25 cellular contexts compared by ENCODE assay signal in genomic region chr12:109842021-109842420, GRCh38. TPM values are rescaled to one million over a fixed set of nuclear protein-coding genes. Genes with fewer than 3 reads are reported as not detected.
"Had no signal": no experiment of that assay in that cellular context is flagged by ENCODE, and none has a peak within 500 bp of the region (broad histone marks: within the 10 kb centered on the region; RNA-seq: fewer than 3 reads in every experiment).

No MANE protein-coding gene starts in this region.

- H3K9me3 Mint-ChIP-seq: activated CD4-positive, alpha-beta memory T cell treated with anti-CD3 and anti-CD28 coated beads for 36 hours; activated CD4-positive, alpha-beta T cell treated with anti-CD3 and anti-CD28 coated beads, Interleukin-2, amount 10 ng/mL, durations not matched to agents 7 days and 5 days; activated naive CD4-positive, alpha-beta T cell treated with anti-CD3 and anti-CD28 coated beads for 36 hours; activated naive CD8-positive, alpha-beta T cell treated with anti-CD3 and anti-CD28 coated beads for 36 hours; activated T-helper 17 cell treated with anti-CD3 and anti-CD28 coated beads, Interleukin-2, amount 50 U/mL, for 72 hours; T-helper 1 cell treated with Interleukin-12 subunit alpha and Interleukin-12 subunit beta and Interleukin-4 antibody, amounts not matched to agents 30 μg/mL and 1 μg/mL, for 36 hours had no signal

- H3K4me3 Mint-ChIP-seq: activated CD4-positive, alpha-beta memory T cell treated with anti-CD3 and anti-CD28 coated beads for 36 hours; activated CD4-positive, alpha-beta T cell treated with anti-CD3 and anti-CD28 coated beads, Interleukin-2, amount 10 ng/mL, durations not matched to agents 7 days and 5 days; activated naive CD4-positive, alpha-beta T cell treated with anti-CD3 and anti-CD28 coated beads for 36 hours; activated naive CD8-positive, alpha-beta T cell treated with anti-CD3 and anti-CD28 coated beads for 36 hours; activated T-helper 17 cell treated with anti-CD3 and anti-CD28 coated beads, Interleukin-2, amount 50 U/mL, for 72 hours; T-helper 1 cell treated with Interleukin-12 subunit alpha and Interleukin-12 subunit beta and Interleukin-4 antibody, amounts not matched to agents 30 μg/mL and 1 μg/mL, for 36 hours had no signal

- H3K27me3 ChIP-seq: brain microvascular endothelial cell, cardiac muscle cell had no signal

- ATAC-seq: activated T-helper 17 cell treated with anti-CD3 and anti-CD28 coated beads, Interleukin-2, amount 50 U/mL, for 72 hours; Panc1 had no signal

- H3K4me1 Mint-ChIP-seq: activated T-helper 17 cell treated with anti-CD3 and anti-CD28 coated beads, Interleukin-2, amount 50 U/mL, for 72 hours had no signal

- H3K4me3 ChIP-seq: cardiac muscle cell had no signal

- H3K36me3 Mint-ChIP-seq: activated CD4-positive, alpha-beta memory T cell treated with anti-CD3 and anti-CD28 coated beads for 36 hours; activated naive CD8-positive, alpha-beta T cell treated with anti-CD3 and anti-CD28 coated beads for 36 hours had no signal

- H3K27me3 Mint-ChIP-seq: activated CD4-positive, alpha-beta memory T cell treated with anti-CD3 and anti-CD28 coated beads for 36 hours; activated CD4-positive, alpha-beta T cell treated with anti-CD3 and anti-CD28 coated beads, Interleukin-2, amount 10 ng/mL, durations not matched to agents 7 days and 5 days; activated naive CD8-positive, alpha-beta T cell treated with anti-CD3 and anti-CD28 coated beads for 36 hours; activated T-helper 17 cell treated with anti-CD3 and anti-CD28 coated beads, Interleukin-2, amount 50 U/mL, for 72 hours had no signal

- H3K36me3 ChIP-seq: brain microvascular endothelial cell, cardiac muscle cell had no signal

- H3K27ac ChIP-seq: brain microvascular endothelial cell, cardiac muscle cell had no signal

- H3K27ac Mint-ChIP-seq: activated CD4-positive, alpha-beta memory T cell treated with anti-CD3 and anti-CD28 coated beads for 36 hours; activated CD4-positive, alpha-beta T cell treated with anti-CD3 and anti-CD28 coated beads, Interleukin-2, amount 10 ng/mL, durations not matched to agents 7 days and 5 days; activated naive CD4-positive, alpha-beta T cell treated with anti-CD3 and anti-CD28 coated beads for 36 hours; activated naive CD8-positive, alpha-beta T cell treated with anti-CD3 and anti-CD28 coated beads for 36 hours; activated T-helper 17 cell treated with anti-CD3 and anti-CD28 coated beads, Interleukin-2, amount 50 U/mL, for 72 hours; T-helper 1 cell treated with Interleukin-12 subunit alpha and Interleukin-12 subunit beta and Interleukin-4 antibody, amounts not matched to agents 30 μg/mL and 1 μg/mL, for 36 hours had no signal

- DNase-seq: activated CD4-positive, alpha-beta memory T cell treated with anti-CD3 and anti-CD28 coated beads for 36 hours; activated CD4-positive, alpha-beta T cell treated with anti-CD3 and anti-CD28 coated beads, Interleukin-2, amount 10 ng/mL, durations not matched to agents 7 days and 5 days; activated CD4-positive, CD25-positive, alpha-beta regulatory T cell; activated gamma-delta T cell; activated naive CD4-positive, alpha-beta T cell treated with anti-CD3 and anti-CD28 coated beads for 36 hours; activated naive CD8-positive, alpha-beta T cell treated with anti-CD3 and anti-CD28 coated beads for 36 hours; activated T-cell treated with anti-CD3 and anti-CD28 coated beads for 4 hours; activated T-cell treated with anti-CD3 and anti-CD28 coated beads, Interleukin-2, amount 50 U/mL, for 48 hours; brain microvascular endothelial cell; Karpas-422; MM.1S; NCI-H1105; NCI-H1436 treated with DMSO at 0.1 percent for 48 hours; NCI-H187; NCI-H2081; NCI-H510A treated with DMSO at 0.1 percent for 48 hours; NCI-H69; NK-92 treated with Interleukin-12 subunit alpha and Interleukin-12 subunit beta, amount 100 ng/mL, for 24 hours; OCI-M1; SHP77 had no signal

RNA-seq across cellular contexts. Expression of gene TRPV4, which starts 8.8 kb away (rescaled TPM):
- total RNA-seq: activated CD4-positive, alpha-beta memory T cell treated with anti-CD3 and anti-CD28 coated beads for 36 hours; activated CD8-positive, alpha-beta memory T cell treated with anti-CD3 and anti-CD28 coated beads for 36 hours; activated naive CD4-positive, alpha-beta T cell treated with anti-CD3 and anti-CD28 coated beads for 36 hours; activated naive CD8-positive, alpha-beta T cell treated with anti-CD3 and anti-CD28 coated beads for 36 hours; activated T-helper 17 cell treated with anti-CD3 and anti-CD28 coated beads, Interleukin-2, amount 50 U/mL, for 72 hours had no signal
